ENCODE assay signal across 1 cellular context in genomic region chr12:84741727-84742126, GRCh38.
TF ChIP-seq lines count a peak whose summit lies in the region.

No MANE protein-coding gene starts in this region.

TF ChIP-seq in SK-N-SH, 30 proteins besides CTCF, POLR2A, EP300 and RAD21 (continued from another document):
- TF ChIP-seq USF1 (IDR thresholded peaks at IDR 0.05; ENCODE audit: borderline replicate concordance, low read depth) = no peak
